Comparison of ENCODE assay signal across 8 cellular contexts in the genomic region with DNA sequence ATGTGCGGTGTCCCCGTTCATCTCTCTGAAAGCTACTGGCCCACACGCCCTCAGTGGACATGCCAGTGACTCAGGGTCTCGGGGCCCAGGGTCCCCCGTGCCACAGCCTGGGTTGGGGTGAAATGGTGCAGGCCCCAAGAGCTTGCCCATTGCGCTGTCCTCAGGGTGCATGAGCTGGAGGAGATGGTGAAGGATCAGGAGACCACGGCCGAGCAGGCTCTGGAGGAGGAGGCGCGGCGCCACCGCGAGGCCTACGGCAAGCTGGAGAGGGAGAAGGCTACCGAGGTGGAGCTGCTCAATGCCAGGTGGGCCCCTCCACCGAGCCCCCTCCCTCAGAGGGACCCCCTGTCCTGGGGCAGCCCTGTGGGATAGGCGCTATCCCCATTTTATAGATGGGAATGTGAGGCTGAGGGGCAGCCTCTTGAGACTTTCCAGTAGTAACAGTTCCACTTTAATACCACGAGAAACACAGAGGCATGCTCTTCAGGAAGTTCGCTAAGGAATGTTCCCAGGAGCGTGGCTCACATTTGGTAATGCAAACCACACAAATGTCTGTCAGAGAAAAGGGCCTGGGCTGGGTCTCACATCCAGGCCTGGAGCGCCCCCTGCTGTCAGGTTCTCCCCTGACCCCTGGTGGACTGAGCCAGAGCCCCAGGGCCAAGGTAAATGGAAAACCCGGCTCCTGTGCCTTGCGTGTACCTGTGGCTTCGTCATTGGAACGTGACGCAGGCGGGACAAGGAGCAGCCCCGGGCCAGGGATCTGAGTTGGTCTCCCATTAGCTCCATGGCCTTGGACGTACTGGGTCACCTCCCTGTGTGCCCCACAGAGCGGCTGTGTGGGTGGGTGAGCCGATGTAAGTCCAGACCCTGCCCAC.
DNase-seq lines count a peak whose midpoint lies in the region; ATAC-seq and TF ChIP-seq lines count a peak whose summit lies in the region.

No MANE protein-coding gene starts in this region.

- no peak overlapping the region for H3T11ph ChIP-seq in H9 (ENCODE audit: low read length)

- DNase-seq in H9, result peak; percentile 96
- peak; percentile 55 to 72 for DNase-seq in NOMO-1 (lab: John Stamatoyannopoulos, UW; ENCODE audit: unreplicated experiment in 2 of 2)
- DNase-seq in activated CD8-positive, alpha-beta T cell treated with anti-CD3 and anti-CD28 coated beads, Interleukin-2, amount 10 ng/mL, durations not matched to agents 7 days and 5 days, result peak; percentile 88
- peak; percentile 90 for DNase-seq in effector CD4-positive, alpha-beta T cell
- peak; percentile 91 to 98 for DNase-seq in memory B cell (ENCODE audit: low spot score in 2 of 2)
- DNase-seq in stimulated activated CD8-positive, alpha-beta memory T cell treated with anti-CD3 and anti-CD28 coated beads, Interleukin-15, amount 100 ng/mL, for 1 hour (ENCODE audit: low read depth), result peak; percentile 86

- no peaks in the 10 kb centered on the region for H3K79me1 ChIP-seq in H9 (ENCODE audit: insufficient read depth, low read depth, low read length, poor library complexity, severe bottlenecking)

- no CpG with 5 or more reads among the region's 31 CpGs for WGBS in H9 (ENCODE audit: extremely low coverage, insufficient read length, low lambda C conversion rate)

- H3K4me3 Mint-ChIP-seq in H9, result no peak overlapping the region
- H3K4me3 Mint-ChIP-seq in activated CD8-positive, alpha-beta T cell treated with anti-CD3 and anti-CD28 coated beads, Interleukin-2, amount 10 ng/mL, durations not matched to agents 7 days and 5 days, result no peak overlapping the region
- no peak overlapping the region for H3K4me3 Mint-ChIP-seq in memory B cell

- peaks cover 2% of the 10 kb centered on the region for H4K20me1 ChIP-seq in H9 (ENCODE audit: control insufficient read depth, insufficient read depth, insufficient read length)

- no peaks in the 10 kb centered on the region for H3K4me1 ChIP-seq in H9 (ENCODE audit: insufficient read depth, low read length)

- H2BK120ac ChIP-seq in H9 (ENCODE audit: low read depth, low read length, poor library complexity, severe bottlenecking), result no peak overlapping the region

- no peak overlapping the region for H3K9ac ChIP-seq in H9 (ENCODE audit: extremely low read depth, insufficient read length, low read length)

- H4K91ac ChIP-seq in H9 (ENCODE audit: insufficient read length, low read depth, low read length), result no peak overlapping the region

- TF ChIP-seq CTCF in C4-2B (conservative IDR thresholded peaks at IDR 0.05) (peak; percentile 95), H9 (conservative IDR thresholded peaks at IDR 0.05) (peak; percentile 97)

- peaks cover 11% of the 10 kb centered on the region for H3K9me3 ChIP-seq in H9 (ENCODE audit: control insufficient read depth, low read depth, low read length)

- H3K27ac Mint-ChIP-seq in H9 (0 out of 7 replicates have a peak overlapping the region, but pooled peaks of 1 of the 3 experiments have one; percentile 63), memory B cell (no peak overlapping the region)
- H3K27ac Mint-ChIP-seq in activated CD8-positive, alpha-beta T cell treated with anti-CD3 and anti-CD28 coated beads, Interleukin-2, amount 10 ng/mL, durations not matched to agents 7 days and 5 days, result no peak overlapping the region

- no peak overlapping the region for H4K5ac ChIP-seq in H9 (ENCODE audit: insufficient read length, low read depth, low read length)

- H2BK5ac ChIP-seq in H9 (ENCODE audit: insufficient read length, low read length), result no peak overlapping the region

- CTCF ChIA-PET in activated CD8-positive, alpha-beta T cell treated with anti-CD3 and anti-CD28 coated beads, Interleukin-2, amount 10 ng/mL, durations not matched to agents 7 days and 5 days (lab: Charles Lee), result interaction anchor here (0.6 to 3.1 kb wide), 14 partner anchors 10 to 317 kb away, joined by 3 to 26 read pairs (median 5); no protein-coding TSS in a partner anchor

- ATAC-seq in activated CD8-positive, alpha-beta T cell treated with anti-CD3 and anti-CD28 coated beads, Interleukin-2, amount 10 ng/mL, durations not matched to agents 7 days and 5 days, result peak; percentile 84
- ATAC-seq in memory B cell (ENCODE audit: low read depth), result peak; percentile 85
- ATAC-seq in GM18858 (IDR thresholded peaks at IDR 0.05; ENCODE audit: unreplicated experiment), result no peak

- no peak overlapping the region; the same call in 1 of the 2 replicates for H3K27ac ChIP-seq in C4-2B
- H3K27ac ChIP-seq in H9 (ENCODE audit: insufficient read length, low read depth, low read length), result no peak overlapping the region

- no peaks in the 10 kb centered on the region for H3K27me3 ChIP-seq in H9 (ENCODE audit: insufficient read depth, low read length)

- H3K79me2 ChIP-seq in H9 (ENCODE audit: insufficient read depth, low read length), result no peaks in the 10 kb centered on the region

- H3K4me1 Mint-ChIP-seq in H9 (peaks cover 2 to 3% of the 10 kb centered on the region in 2 experiments; a peak in 2 of 4 replicates), memory B cell (peaks cover 4% of the 10 kb centered on the region)
- H3K4me1 Mint-ChIP-seq in activated CD8-positive, alpha-beta T cell treated with anti-CD3 and anti-CD28 coated beads, Interleukin-2, amount 10 ng/mL, durations not matched to agents 7 days and 5 days (ENCODE audit: low read depth), result no peaks in the 10 kb centered on the region

- POLR2A ChIA-PET in activated CD8-positive, alpha-beta T cell treated with anti-CD3 and anti-CD28 coated beads, Interleukin-2, amount 10 ng/mL, durations not matched to agents 7 days and 5 days (lab: Charles Lee), result interaction anchor here (1.0 to 1.5 kb wide), 2 partner anchors 16 to 37 kb away, joined by 3 to 9 read pairs; no protein-coding TSS in a partner anchor

- H2BK20ac ChIP-seq in H9 (ENCODE audit: low read depth, low read length, poor library complexity, severe bottlenecking), result no peak overlapping the region

- no peak overlapping the region for H3K14ac ChIP-seq in H9 (ENCODE audit: insufficient read depth, low read length)

- no peak overlapping the region for H3K4ac ChIP-seq in H9 (ENCODE audit: low read depth, low read length)

- no peak overlapping the region for H3K23ac ChIP-seq in H9 (ENCODE audit: insufficient read length, low read depth, low read length)

- no peak overlapping the region for H2BK15ac ChIP-seq in H9 (ENCODE audit: low read depth, low read length)

- H2BK12ac ChIP-seq in H9 (ENCODE audit: insufficient read length, low read depth, low read length), result no peak overlapping the region

- no peak overlapping the region for H3K4me2 ChIP-seq in H9 (ENCODE audit: insufficient read depth, insufficient read length, low read length)

- no peak overlapping the region for H2AFZ ChIP-seq in H9 (ENCODE audit: low read length)

- no peak overlapping the region for H4K8ac ChIP-seq in H9 (replicated peaks; ENCODE audit: insufficient read length, low read depth, low read length)

- no peak overlapping the region for H3K56ac ChIP-seq in H9 (ENCODE audit: insufficient read length, low read depth, low read length)

- H3K18ac ChIP-seq in H9 (ENCODE audit: insufficient read length, low read depth, low read length), result no peak overlapping the region

- no peak overlapping the region for H2AK5ac ChIP-seq in H9 (ENCODE audit: insufficient read length, low read length)

- H3K23me2 ChIP-seq in H9 (ENCODE audit: insufficient read length, low read depth, low read length, poor library complexity, severe bottlenecking), result no peaks in the 10 kb centered on the region

- H3K36me3 Mint-ChIP-seq in H9 (ENCODE audit: insufficient read depth in 1 of 3, low read depth in 3 of 3) (peaks cover 9 to 33% (median 26%) of the 10 kb centered on the region in 3 experiments; a peak in 6 of 7 replicates), memory B cell (peaks cover 28% of the 10 kb centered on the region)
- peaks cover 31% of the 10 kb centered on the region for H3K36me3 Mint-ChIP-seq in activated CD8-positive, alpha-beta T cell treated with anti-CD3 and anti-CD28 coated beads, Interleukin-2, amount 10 ng/mL, durations not matched to agents 7 days and 5 days (ENCODE audit: low read depth)

- H3K27me3 Mint-ChIP-seq in H9 (ENCODE audit: low read depth), result no peaks in the 10 kb centered on the region
- H3K27me3 Mint-ChIP-seq in activated CD8-positive, alpha-beta T cell treated with anti-CD3 and anti-CD28 coated beads, Interleukin-2, amount 10 ng/mL, durations not matched to agents 7 days and 5 days (ENCODE audit: low read depth), result no peaks in the 10 kb centered on the region
- H3K27me3 Mint-ChIP-seq in memory B cell, result no peaks in the 10 kb centered on the region

- H3K9me3 Mint-ChIP-seq in H9, result no peaks in the 10 kb centered on the region
- H3K9me3 Mint-ChIP-seq in activated CD8-positive, alpha-beta T cell treated with anti-CD3 and anti-CD28 coated beads, Interleukin-2, amount 10 ng/mL, durations not matched to agents 7 days and 5 days (ENCODE audit: insufficient read depth), result no peaks in the 10 kb centered on the region
- no peaks in the 10 kb centered on the region for H3K9me3 Mint-ChIP-seq in memory B cell
